Comparison of ENCODE assay signal across 17 cellular contexts in genomic region chrX:17546356-17546755, GRCh38.
A peak's percentile ranks its signal among the peaks of the same experiment; 100 is the strongest.
DNase-seq lines count a peak whose midpoint lies in the region; ATAC-seq, FAIRE-seq and TF ChIP-seq lines count a peak whose summit lies in the region.
"Had no signal": no experiment of that assay in that cellular context is flagged by ENCODE, and none has a peak within 500 bp of the region (broad histone marks: within the 10 kb centered on the region; RNA-seq: fewer than 3 reads in every experiment).

No MANE protein-coding gene starts in this region.

- DNase-seq in RCC 7860 (ENCODE audit: low spot score) (peak; percentile 52), kidney glomerular epithelial cell (lab: John Stamatoyannopoulos, UW) (peak; percentile 18), nephron progenitor cell (no peak), foreskin melanocyte (no peak)
- no peak for DNase-seq in activated T-helper 2 cell treated with anti-CD3 and anti-CD28 coated beads, Interferon-gamma antibody, Interleukin-2, Interleukin-4, amounts not matched to agents 10 μg/mL and 5 μg/mL and 100 μg/mL, durations not matched to agents 14 hours and 24 hours and 36 hours (ENCODE audit: low spot score)
- DNase-seq: AML-193; CD8-positive, alpha-beta T cell; DMS 273 treated with DMSO at 0.1 percent for 48 hours; DMS53; DND-41; EL; H9 had no signal

- H3K27ac ChIP-seq in BLaER1 treated with 17β-estradiol and CSF1 and Interleukin-3, amounts not matched to agents 10 nM and 100 nM = no peak overlapping the region

- peak overlapping the region; percentile 44 for H3K27ac Mint-ChIP-seq in nephron progenitor cell
- H3K27ac Mint-ChIP-seq in activated T-helper 2 cell treated with anti-CD3 and anti-CD28 coated beads, Interferon-gamma antibody, Interleukin-2, Interleukin-4, amounts not matched to agents 10 μg/mL and 5 μg/mL and 100 μg/mL, durations not matched to agents 14 hours and 24 hours and 36 hours = no peak overlapping the region
- H3K27ac Mint-ChIP-seq: CD8-positive, alpha-beta T cell had no signal

- peaks cover 0 to 9% (median 0%) of the 10 kb centered on the region in 11 experiments; a peak in 6 of 22 replicates for H4K20me1 ChIP-seq in BLaER1 treated with 17β-estradiol and CSF1 and Interleukin-3, amounts not matched to agents 10 nM and 100 nM

- peak; percentile 82 for FAIRE-seq in RCC 7860 (lab: Jason Lieb, UNC)
- FAIRE-seq: GM12891, H1 had no signal

- no peaks in the 10 kb centered on the region for H3K36me3 Mint-ChIP-seq in nephron progenitor cell (ENCODE audit: low read depth)
- H3K36me3 Mint-ChIP-seq in activated T-helper 2 cell treated with anti-CD3 and anti-CD28 coated beads, Interferon-gamma antibody, Interleukin-2, Interleukin-4, amounts not matched to agents 10 μg/mL and 5 μg/mL and 100 μg/mL, durations not matched to agents 14 hours and 24 hours and 36 hours (ENCODE audit: low read depth) = no peaks in the 10 kb centered on the region
- H3K36me3 Mint-ChIP-seq: CD8-positive, alpha-beta T cell had no signal

- H3K9me3 Mint-ChIP-seq in nephron progenitor cell = no peaks in the 10 kb centered on the region
- no peaks in the 10 kb centered on the region for H3K9me3 Mint-ChIP-seq in activated T-helper 2 cell treated with anti-CD3 and anti-CD28 coated beads, Interferon-gamma antibody, Interleukin-2, Interleukin-4, amounts not matched to agents 10 μg/mL and 5 μg/mL and 100 μg/mL, durations not matched to agents 14 hours and 24 hours and 36 hours
- H3K9me3 Mint-ChIP-seq: CD8-positive, alpha-beta T cell; H9 had no signal

- TF ChIP-seq CTCF in nephron progenitor cell (IDR thresholded peaks at IDR 0.05) = no peak

- H3K36me3 ChIP-seq in BLaER1 treated with 17β-estradiol and CSF1 and Interleukin-3, amounts not matched to agents 10 nM and 100 nM = no peaks in the 10 kb centered on the region

- H3K4me3 Mint-ChIP-seq in nephron progenitor cell = no peak overlapping the region
- H3K4me3 Mint-ChIP-seq in activated T-helper 2 cell treated with anti-CD3 and anti-CD28 coated beads, Interferon-gamma antibody, Interleukin-2, Interleukin-4, amounts not matched to agents 10 μg/mL and 5 μg/mL and 100 μg/mL, durations not matched to agents 14 hours and 24 hours and 36 hours (ENCODE audit: low read depth) = no peak overlapping the region
- H3K4me3 Mint-ChIP-seq: CD8-positive, alpha-beta T cell; H9 had no signal

- ATAC-seq in GM21723 (IDR thresholded peaks at IDR 0.05; ENCODE audit: unreplicated experiment) = no peak
- ATAC-seq in HG02610 (IDR thresholded peaks at IDR 0.05; ENCODE audit: unreplicated experiment) = no peak
- ATAC-seq: CD8-positive, alpha-beta T cell had no signal

- H3K9me3 ChIP-seq in BLaER1 treated with 17β-estradiol and CSF1 and Interleukin-3, amounts not matched to agents 10 nM and 100 nM (replicated peaks in 1 of 11) = no peaks in the 10 kb centered on the region

- H3K4me3 ChIP-seq in BLaER1 treated with 17β-estradiol and CSF1 and Interleukin-3, amounts not matched to agents 10 nM and 100 nM = no peak overlapping the region

- intact Hi-C loops in activated T-helper 2 cell treated with anti-CD3 and anti-CD28 coated beads, Interferon-gamma antibody, Interleukin-2, Interleukin-4, amounts not matched to agents 10 μg/mL and 5 μg/mL and 100 μg/mL, durations not matched to agents 14 hours and 24 hours and 36 hours (cut with micrococcal nuclease) = no loop called here

- H3K27me3 Mint-ChIP-seq in nephron progenitor cell (ENCODE audit: low read depth, poor library complexity) = peaks cover 7% of the 10 kb centered on the region
- H3K27me3 Mint-ChIP-seq in activated T-helper 2 cell treated with anti-CD3 and anti-CD28 coated beads, Interferon-gamma antibody, Interleukin-2, Interleukin-4, amounts not matched to agents 10 μg/mL and 5 μg/mL and 100 μg/mL, durations not matched to agents 14 hours and 24 hours and 36 hours (ENCODE audit: low read depth) = no peaks in the 10 kb centered on the region

- H3K4me2 ChIP-seq in BLaER1 treated with 17β-estradiol and CSF1 and Interleukin-3, amounts not matched to agents 10 nM and 100 nM = peak overlapping the region in 8 of 11 experiments; percentile 9 to 63 (median 28); a peak in 10 of 22 replicates

- H3K4me1 Mint-ChIP-seq in nephron progenitor cell = peaks cover 64% of the 10 kb centered on the region
- H3K4me1 Mint-ChIP-seq in activated T-helper 2 cell treated with anti-CD3 and anti-CD28 coated beads, Interferon-gamma antibody, Interleukin-2, Interleukin-4, amounts not matched to agents 10 μg/mL and 5 μg/mL and 100 μg/mL, durations not matched to agents 14 hours and 24 hours and 36 hours (ENCODE audit: low read depth) = no peaks in the 10 kb centered on the region

- peaks cover 95 to 100% (median 100%) of the 10 kb centered on the region in 11 experiments for H3K27me3 ChIP-seq in BLaER1 treated with 17β-estradiol and CSF1 and Interleukin-3, amounts not matched to agents 10 nM and 100 nM

- H3K4me1 ChIP-seq in BLaER1 treated with 17β-estradiol and CSF1 and Interleukin-3, amounts not matched to agents 10 nM and 100 nM = peaks cover 20 to 43% (median 38%) of the 10 kb centered on the region in 10 experiments; a peak in 19 of 20 replicates

- H3K9ac ChIP-seq in BLaER1 treated with 17β-estradiol and CSF1 and Interleukin-3, amounts not matched to agents 10 nM and 100 nM = no peak overlapping the region

Comparison
In these comparisons a context has a peak if more than half of its experiments do, and no peak if none do; other contexts are left out.
1. DNase-seq: peak in RCC 7860 (single experiment) and kidney glomerular epithelial cell (single experiment); none in nephron progenitor cell (single experiment), activated T-helper 2 cell treated with anti-CD3 and anti-CD28 coated beads, Interferon-gamma antibody, Interleukin-2, Interleukin-4, amounts not matched to agents 10 μg/mL and 5 μg/mL and 100 μg/mL, durations not matched to agents 14 hours and 24 hours and 36 hours (single experiment) and foreskin melanocyte (single experiment).